1 cellular context compared by ENCODE assay signal in the genomic region with DNA sequence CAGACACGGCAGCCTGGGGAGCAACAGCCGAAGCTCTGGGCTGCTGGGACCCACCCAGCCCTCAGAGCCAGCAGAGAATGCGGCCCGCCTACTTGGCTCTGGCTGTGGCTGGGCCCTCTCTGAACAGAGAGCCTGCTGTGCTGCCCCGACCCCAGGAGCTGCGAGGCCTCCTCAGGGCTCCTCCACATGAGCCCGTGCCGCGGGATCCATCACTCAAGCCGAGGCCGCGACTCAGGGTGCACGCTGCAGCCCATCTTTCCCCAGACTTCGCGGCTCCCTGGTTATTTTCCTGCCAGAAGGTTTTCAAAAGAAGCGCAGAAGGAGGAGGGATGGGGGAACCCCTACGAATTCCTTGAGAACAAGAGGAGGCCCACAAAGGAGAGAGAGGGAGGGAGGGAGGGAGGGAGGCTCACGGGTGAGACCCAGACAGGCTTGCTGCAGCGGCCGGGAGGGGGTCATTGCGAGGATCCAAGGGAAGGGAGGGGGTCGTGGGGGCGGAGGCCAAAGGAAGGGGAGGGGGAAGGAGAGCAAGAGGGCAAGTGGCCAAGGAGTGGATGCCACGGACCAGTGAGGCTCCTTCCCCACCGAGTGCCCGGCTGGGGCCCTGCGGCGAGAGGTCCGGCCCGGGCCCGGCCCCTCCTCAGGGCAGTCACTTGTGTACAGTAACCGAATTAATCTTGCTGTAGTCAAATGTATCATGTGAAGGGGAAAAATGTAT.
TF ChIP-seq lines count a peak whose summit lies in the region.

No MANE protein-coding gene starts in this region.

TF ChIP-seq in GM23338, 12 proteins besides CTCF, POLR2A, EP300 and RAD21 (continued from another document):
- TF ChIP-seq, protein P1, sequence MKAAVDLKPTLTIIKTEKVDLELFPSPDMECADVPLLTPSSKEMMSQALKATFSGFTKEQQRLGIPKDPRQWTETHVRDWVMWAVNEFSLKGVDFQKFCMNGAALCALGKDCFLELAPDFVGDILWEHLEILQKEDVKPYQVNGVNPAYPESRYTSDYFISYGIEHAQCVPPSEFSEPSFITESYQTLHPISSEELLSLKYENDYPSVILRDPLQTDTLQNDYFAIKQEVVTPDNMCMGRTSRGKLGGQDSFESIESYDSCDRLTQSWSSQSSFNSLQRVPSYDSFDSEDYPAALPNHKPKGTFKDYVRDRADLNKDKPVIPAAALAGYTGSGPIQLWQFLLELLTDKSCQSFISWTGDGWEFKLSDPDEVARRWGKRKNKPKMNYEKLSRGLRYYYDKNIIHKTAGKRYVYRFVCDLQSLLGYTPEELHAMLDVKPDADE (IDR thresholded peaks at IDR 0.05): no peak
- TF ChIP-seq NANOG (IDR thresholded peaks at IDR 0.05; ENCODE audit: borderline replicate concordance): no peak
- TF ChIP-seq, protein P2, sequence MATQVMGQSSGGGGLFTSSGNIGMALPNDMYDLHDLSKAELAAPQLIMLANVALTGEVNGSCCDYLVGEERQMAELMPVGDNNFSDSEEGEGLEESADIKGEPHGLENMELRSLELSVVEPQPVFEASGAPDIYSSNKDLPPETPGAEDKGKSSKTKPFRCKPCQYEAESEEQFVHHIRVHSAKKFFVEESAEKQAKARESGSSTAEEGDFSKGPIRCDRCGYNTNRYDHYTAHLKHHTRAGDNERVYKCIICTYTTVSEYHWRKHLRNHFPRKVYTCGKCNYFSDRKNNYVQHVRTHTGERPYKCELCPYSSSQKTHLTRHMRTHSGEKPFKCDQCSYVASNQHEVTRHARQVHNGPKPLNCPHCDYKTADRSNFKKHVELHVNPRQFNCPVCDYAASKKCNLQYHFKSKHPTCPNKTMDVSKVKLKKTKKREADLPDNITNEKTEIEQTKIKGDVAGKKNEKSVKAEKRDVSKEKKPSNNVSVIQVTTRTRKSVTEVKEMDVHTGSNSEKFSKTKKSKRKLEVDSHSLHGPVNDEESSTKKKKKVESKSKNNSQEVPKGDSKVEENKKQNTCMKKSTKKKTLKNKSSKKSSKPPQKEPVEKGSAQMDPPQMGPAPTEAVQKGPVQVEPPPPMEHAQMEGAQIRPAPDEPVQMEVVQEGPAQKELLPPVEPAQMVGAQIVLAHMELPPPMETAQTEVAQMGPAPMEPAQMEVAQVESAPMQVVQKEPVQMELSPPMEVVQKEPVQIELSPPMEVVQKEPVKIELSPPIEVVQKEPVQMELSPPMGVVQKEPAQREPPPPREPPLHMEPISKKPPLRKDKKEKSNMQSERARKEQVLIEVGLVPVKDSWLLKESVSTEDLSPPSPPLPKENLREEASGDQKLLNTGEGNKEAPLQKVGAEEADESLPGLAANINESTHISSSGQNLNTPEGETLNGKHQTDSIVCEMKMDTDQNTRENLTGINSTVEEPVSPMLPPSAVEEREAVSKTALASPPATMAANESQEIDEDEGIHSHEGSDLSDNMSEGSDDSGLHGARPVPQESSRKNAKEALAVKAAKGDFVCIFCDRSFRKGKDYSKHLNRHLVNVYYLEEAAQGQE (IDR thresholded peaks at IDR 0.05; ENCODE audit: unreplicated experiment): no peak
- no peak for TF ChIP-seq ZNF114 (CRISPR knock-in tag; IDR thresholded peaks at IDR 0.05)
- no peak for TF ChIP-seq STAT1 (IDR thresholded peaks at IDR 0.05; ENCODE audit: unreplicated experiment)
- TF ChIP-seq, protein P3, sequence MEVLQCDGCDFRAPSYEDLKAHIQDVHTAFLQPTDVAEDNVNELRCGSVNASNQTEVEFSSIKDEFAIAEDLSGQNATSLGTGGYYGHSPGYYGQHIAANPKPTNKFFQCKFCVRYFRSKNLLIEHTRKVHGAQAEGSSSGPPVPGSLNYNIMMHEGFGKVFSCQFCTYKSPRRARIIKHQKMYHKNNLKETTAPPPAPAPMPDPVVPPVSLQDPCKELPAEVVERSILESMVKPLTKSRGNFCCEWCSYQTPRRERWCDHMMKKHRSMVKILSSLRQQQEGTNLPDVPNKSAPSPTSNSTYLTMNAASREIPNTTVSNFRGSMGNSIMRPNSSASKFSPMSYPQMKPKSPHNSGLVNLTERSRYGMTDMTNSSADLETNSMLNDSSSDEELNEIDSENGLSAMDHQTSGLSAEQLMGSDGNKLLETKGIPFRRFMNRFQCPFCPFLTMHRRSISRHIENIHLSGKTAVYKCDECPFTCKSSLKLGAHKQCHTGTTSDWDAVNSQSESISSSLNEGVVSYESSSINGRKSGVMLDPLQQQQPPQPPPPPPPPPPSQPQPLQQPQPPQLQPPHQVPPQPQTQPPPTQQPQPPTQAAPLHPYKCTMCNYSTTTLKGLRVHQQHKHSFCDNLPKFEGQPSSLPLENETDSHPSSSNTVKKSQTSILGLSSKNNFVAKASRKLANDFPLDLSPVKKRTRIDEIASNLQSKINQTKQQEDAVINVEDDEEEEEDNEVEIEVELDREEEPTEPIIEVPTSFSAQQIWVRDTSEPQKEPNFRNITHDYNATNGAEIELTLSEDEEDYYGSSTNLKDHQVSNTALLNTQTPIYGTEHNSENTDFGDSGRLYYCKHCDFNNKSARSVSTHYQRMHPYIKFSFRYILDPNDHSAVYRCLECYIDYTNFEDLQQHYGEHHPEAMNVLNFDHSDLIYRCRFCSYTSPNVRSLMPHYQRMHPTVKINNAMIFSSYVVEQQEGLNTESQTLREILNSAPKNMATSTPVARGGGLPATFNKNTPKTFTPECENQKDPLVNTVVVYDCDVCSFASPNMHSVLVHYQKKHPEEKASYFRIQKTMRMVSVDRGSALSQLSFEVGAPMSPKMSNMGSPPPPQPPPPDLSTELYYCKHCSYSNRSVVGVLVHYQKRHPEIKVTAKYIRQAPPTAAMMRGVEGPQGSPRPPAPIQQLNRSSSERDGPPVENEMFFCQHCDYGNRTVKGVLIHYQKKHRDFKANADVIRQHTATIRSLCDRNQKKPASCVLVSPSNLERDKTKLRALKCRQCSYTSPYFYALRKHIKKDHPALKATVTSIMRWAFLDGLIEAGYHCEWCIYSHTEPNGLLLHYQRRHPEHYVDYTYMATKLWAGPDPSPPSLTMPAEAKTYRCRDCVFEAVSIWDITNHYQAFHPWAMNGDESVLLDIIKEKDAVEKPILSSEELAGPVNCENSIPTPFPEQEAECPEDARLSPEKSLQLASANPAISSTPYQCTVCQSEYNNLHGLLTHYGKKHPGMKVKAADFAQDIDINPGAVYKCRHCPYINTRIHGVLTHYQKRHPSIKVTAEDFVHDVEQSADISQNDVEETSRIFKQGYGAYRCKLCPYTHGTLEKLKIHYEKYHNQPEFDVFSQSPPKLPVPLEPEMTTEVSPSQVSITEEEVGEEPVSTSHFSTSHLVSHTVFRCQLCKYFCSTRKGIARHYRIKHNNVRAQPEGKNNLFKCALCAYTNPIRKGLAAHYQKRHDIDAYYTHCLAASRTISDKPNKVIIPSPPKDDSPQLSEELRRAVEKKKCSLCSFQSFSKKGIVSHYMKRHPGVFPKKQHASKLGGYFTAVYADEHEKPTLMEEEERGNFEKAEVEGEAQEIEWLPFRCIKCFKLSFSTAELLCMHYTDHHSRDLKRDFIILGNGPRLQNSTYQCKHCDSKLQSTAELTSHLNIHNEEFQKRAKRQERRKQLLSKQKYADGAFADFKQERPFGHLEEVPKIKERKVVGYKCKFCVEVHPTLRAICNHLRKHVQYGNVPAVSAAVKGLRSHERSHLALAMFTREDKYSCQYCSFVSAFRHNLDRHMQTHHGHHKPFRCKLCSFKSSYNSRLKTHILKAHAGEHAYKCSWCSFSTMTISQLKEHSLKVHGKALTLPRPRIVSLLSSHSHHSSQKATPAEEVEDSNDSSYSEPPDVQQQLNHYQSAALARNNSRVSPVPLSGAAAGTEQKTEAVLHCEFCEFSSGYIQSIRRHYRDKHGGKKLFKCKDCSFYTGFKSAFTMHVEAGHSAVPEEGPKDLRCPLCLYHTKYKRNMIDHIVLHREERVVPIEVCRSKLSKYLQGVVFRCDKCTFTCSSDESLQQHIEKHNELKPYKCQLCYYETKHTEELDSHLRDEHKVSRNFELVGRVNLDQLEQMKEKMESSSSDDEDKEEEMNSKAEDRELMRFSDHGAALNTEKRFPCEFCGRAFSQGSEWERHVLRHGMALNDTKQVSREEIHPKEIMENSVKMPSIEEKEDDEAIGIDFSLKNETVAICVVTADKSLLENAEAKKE (CRISPR knock-in tag; IDR thresholded peaks at IDR 0.05): no peak
- TF ChIP-seq CREB1 (CRISPR knock-in tag; IDR thresholded peaks at IDR 0.05; ENCODE audit: low read depth): no peak
- TF ChIP-seq JUNB (IDR thresholded peaks at IDR 0.05; ENCODE audit: unreplicated experiment): no peak
- TF ChIP-seq ZNF331 (CRISPR knock-in tag; IDR thresholded peaks at IDR 0.05; ENCODE audit: low read depth): no peak
- no peak for TF ChIP-seq EZH2phosphoT487 (IDR thresholded peaks at IDR 0.05; ENCODE audit: unreplicated experiment)
- TF ChIP-seq EZH2 (IDR thresholded peaks at IDR 0.05; ENCODE audit: low read depth, unreplicated experiment): no peak
TF ChIP-seq in GM23338: peak in this region for 0.
